ENCODE assay signal across 1 cellular context in genomic region chr11:85664561-85665481, GRCh38.
A peak's percentile ranks its signal among the peaks of the same experiment; 100 is the strongest.
TF ChIP-seq lines count a peak whose summit lies in the region.

CREBZF (minus strand) TSS chr11:85665129; CDS start chr11:85664875, 254 bp downstream.

TF ChIP-seq in GM12878, 131 proteins besides CTCF, POLR2A, EP300 and RAD21 (continued from another document):
- TF ChIP-seq MYC (IDR thresholded peaks at IDR 0.05; ENCODE audit: insufficient read depth, insufficient read length, insufficient replicate concordance, low read length, severe bottlenecking) (peak; percentile 57), CHD1 (IDR thresholded peaks at IDR 0.05; ENCODE audit: low read depth, low read length) (no peak)
